ENCODE assay signal across 8 cellular contexts in genomic region chr2:221572180-221572820, GRCh38. TPM values are rescaled to one million over a fixed set of nuclear protein-coding genes. Genes with fewer than 3 reads are reported as not detected.
DNase-seq lines count a peak whose midpoint lies in the region; ATAC-seq and TF ChIP-seq lines count a peak whose summit lies in the region.

Gene EPHA4, minus strand, starts transcription at chr2:221572304. Its CDS starts 56 bp downstream, at chr2:221572248.

- ATAC-seq in GM19035 (IDR thresholded peaks at IDR 0.05; ENCODE audit: unreplicated experiment): peak; percentile 89
- ATAC-seq in HG03280 (IDR thresholded peaks at IDR 0.05; ENCODE audit: unreplicated experiment): peak; percentile 93
- peak; percentile 96 for ATAC-seq in lower lobe of right lung

- peaks cover 26% of the 10 kb centered on the region for H3K4me1 ChIP-seq in lower lobe of right lung

- H3K27ac ChIP-seq in lower lobe of right lung: peak within 1 kb of the TSS; percentile 77

- H3K9me3 ChIP-seq in lower lobe of right lung: no peaks in the 10 kb centered on the region

- intact Hi-C loops in lower lobe of right lung (cut with DNase I): loop anchor here (10.0 kb wide), 1 partner anchor 887 kb away; no protein-coding TSS in a partner anchor

- H3K27me3 ChIP-seq in lower lobe of right lung (ENCODE audit: low read depth): peaks cover 26% of the 10 kb centered on the region

- DNase-seq in AG08395 (ENCODE audit: low spot score) (peak; percentile 95), NCI-H526 treated with DMSO at 0.1 percent for 48 hours (lab: John Stamatoyannopoulos, UW) (peak; percentile 89), lower lobe of right lung (peak; percentile 87)
- peak; percentile 42 to 79 for DNase-seq in activated CD8-positive, alpha-beta memory T cell treated with anti-CD3 and anti-CD28 coated beads for 1 hour (ENCODE audit: extremely low read depth in 1 of 2, low read depth in 1 of 2)
- DNase-seq in effector CD4-positive, alpha-beta T cell: peak; percentile 81
- peak; percentile 70 to 78 for DNase-seq in stimulated activated CD4-positive, alpha-beta T cell treated with anti-CD3 and anti-CD28 coated beads, Interleukin-4, amount 100 ng/mL, for 48 hours (ENCODE audit: low read depth in 2 of 2)

- H3K4me3 ChIP-seq in lower lobe of right lung: peak within 1 kb of the TSS; percentile 75

- H3K36me3 ChIP-seq in lower lobe of right lung: no peaks in the 10 kb centered on the region

- TF ChIP-seq CTCF in lower lobe of right lung (IDR thresholded peaks at IDR 0.05): peak; percentile 28

RNA-seq across cellular contexts. Expression of gene EPHA4, which starts in this region (rescaled TPM):
- total RNA-seq in lower lobe of right lung: 13.8 TPM

Comparison
In these comparisons a context has a peak if more than half of its experiments do, and no peak if none do; other contexts are left out.
1. Peak in every context shown above with its lines: DNase-seq, ATAC-seq, H3K4me3 ChIP-seq and H3K27ac ChIP-seq.